21 cellular contexts compared by ENCODE assay signal in genomic region chr10:106636781-106637491, GRCh38.
DNase-seq lines count a peak whose midpoint lies in the region; ATAC-seq, FAIRE-seq and TF ChIP-seq lines count a peak whose summit lies in the region.
"Had no signal": no experiment of that assay in that cellular context is flagged by ENCODE, and none has a peak within 500 bp of the region (broad histone marks: within the 10 kb centered on the region; RNA-seq: fewer than 3 reads in every experiment).

No MANE protein-coding gene starts in this region.

- TF ChIP-seq POLR2A in H54 (IDR thresholded peaks at IDR 0.05; ENCODE audit: low read depth, low read length): no peak

- FAIRE-seq in H54 (lab: Jason Lieb, UNC): no peak
- FAIRE-seq: D721Med, HTR-8/SVneo had no signal

- DNase-seq in Caki2 (ENCODE audit: low read depth) (peak; percentile 21), astrocyte of the hippocampus (ENCODE audit: low read depth, low spot score) (peak; percentile 29), kidney glomerular epithelial cell (lab: John Stamatoyannopoulos, UW) (peak; percentile 40), H54 (ENCODE audit: insufficient read length, low spot score) (no peak), CD1c-positive myeloid dendritic cell (ENCODE audit: extremely low spot score) (no peak)
- DNase-seq in activated CD4-positive, CD25-positive, alpha-beta regulatory T cell (lab: John Stamatoyannopoulos, UW): no peak
- DNase-seq: DMS53, EL, GF-D8, H9, IMR-90, NCI-H1105, NCI-H146, NCI-H2029, NCI-H2227 treated with DMSO at 0.1 percent for 48 hours, NCI-H510A treated with DMSO at 0.1 percent for 48 hours, NCI-H82 had no signal

- in situ Hi-C loops in Caki2 (cut with HindIII; ENCODE audit: low pct_unique_long_range_greater_than_20kb, low sequenced_read_pairs): no loop called here

- no peak for ATAC-seq in HG02852 (IDR thresholded peaks at IDR 0.05; ENCODE audit: unreplicated experiment)
- ATAC-seq: Panc1 had no signal

Comparison
In these comparisons a context has a peak if more than half of its experiments do, and no peak if none do; other contexts are left out.
1. DNase-seq: peak in Caki2 (single experiment), astrocyte of the hippocampus (single experiment) and kidney glomerular epithelial cell (single experiment); none in H54 (single experiment), CD1c-positive myeloid dendritic cell (single experiment) and activated CD4-positive, CD25-positive, alpha-beta regulatory T cell (0 of 4).